ENCODE assay signal across 1 cellular context in genomic region chr15:55407949-55408766, GRCh38.
A peak's percentile ranks its signal among the peaks of the same experiment; 100 is the strongest.
TF ChIP-seq lines count a peak whose summit lies in the region.

CCPG1 (minus strand) TSS chr15:55408359; CDS start chr15:55389424, 18,935 bp downstream.
PIERCE2 (plus strand) TSS chr15:55408495; CDS start chr15:55408769, 274 bp downstream.

TF ChIP-seq in HepG2, 621 proteins besides CTCF, POLR2A, EP300 and RAD21 (continued from another document and continues in another):
- TF ChIP-seq ZBTB26 (CRISPR knock-in tag; IDR thresholded peaks at IDR 0.05; ENCODE audit: borderline replicate concordance) (no peak), GMEB2 (CRISPR knock-in tag; IDR thresholded peaks at IDR 0.05; ENCODE audit: low read depth) (peak; percentile 25; the same call in 1 of the 2 replicates), ATF7 (IDR thresholded peaks at IDR 0.05) (no peak), ATF7 (CRISPR knock-in tag; IDR thresholded peaks at IDR 0.05) (peak; percentile 65; the same call in 1 of the 2 replicates), ZNF720 (CRISPR knock-in tag; IDR thresholded peaks at IDR 0.05) (no peak), CREB3 (CRISPR knock-in tag; IDR thresholded peaks at IDR 0.05) (no peak), JUND (CRISPR knock-in tag; IDR thresholded peaks at IDR 0.05) (no peak), GPN1 (CRISPR knock-in tag; IDR thresholded peaks at IDR 0.05; ENCODE audit: borderline replicate concordance) (no peak), ELF1 (CRISPR knock-in tag; IDR thresholded peaks at IDR 0.05) (peak; percentile 76), MIXL1 (CRISPR knock-in tag; IDR thresholded peaks at IDR 0.05) (0 out of 2 replicates have a peak, but pooled peaks have one; percentile 12), HOXA7 (CRISPR knock-in tag; IDR thresholded peaks at IDR 0.05) (no peak), ZNF607 (CRISPR knock-in tag; IDR thresholded peaks at IDR 0.05; ENCODE audit: borderline replicate concordance) (no peak), ZNF615 (CRISPR knock-in tag; IDR thresholded peaks at IDR 0.05; ENCODE audit: borderline replicate concordance) (0 out of 2 replicates have a peak, but pooled peaks have one; percentile 22), POLR2AphosphoS2 (IDR thresholded peaks at IDR 0.05; ENCODE audit: low read depth, low read length) (no peak), MBNL3 (CRISPR knock-in tag; conservative IDR thresholded peaks at IDR 0.05) (no peak), CREB1 (IDR thresholded peaks at IDR 0.05) (peak; percentile 89), CREB1 (CRISPR knock-in tag; IDR thresholded peaks at IDR 0.05) (peak; percentile 82), SALL2 (CRISPR knock-in tag; IDR thresholded peaks at IDR 0.05) (0 out of 2 replicates have a peak, but pooled peaks have one; percentile 27), TAF15 (IDR thresholded peaks at IDR 0.05; ENCODE audit: low read depth, low read length, poor library complexity, severe bottlenecking) (no peak), CBX1 (IDR thresholded peaks at IDR 0.05; ENCODE audit: low read depth) (no peak), KLF15 (CRISPR knock-in tag; IDR thresholded peaks at IDR 0.05; ENCODE audit: borderline replicate concordance) (peak; percentile 45; the same call in 1 of the 2 replicates), ZNF772 (CRISPR knock-in tag; IDR thresholded peaks at IDR 0.05) (no peak; the same call in 1 of the 2 replicates), ZNF350 (CRISPR knock-in tag; IDR thresholded peaks at IDR 0.05; ENCODE audit: borderline replicate concordance, low read depth) (peak; percentile 77; the same call in 1 of the 2 replicates), SMARCE1 (IDR thresholded peaks at IDR 0.05; ENCODE audit: borderline replicate concordance) (no peak), RFXAP (CRISPR knock-in tag; IDR thresholded peaks at IDR 0.05; ENCODE audit: borderline replicate concordance) (peak; percentile 52; the same call in 1 of the 2 replicates), EEA1 (CRISPR knock-in tag; IDR thresholded peaks at IDR 0.05; ENCODE audit: borderline replicate concordance) (0 out of 2 replicates have a peak, but pooled peaks have one; percentile 65), CEBPG (CRISPR knock-in tag; IDR thresholded peaks at IDR 0.05) (0 out of 2 replicates have a peak, but pooled peaks have one; percentile 2), ZNF44 (CRISPR knock-in tag; IDR thresholded peaks at IDR 0.05) (peak; percentile 14; the same call in 1 of the 2 replicates), SRF (IDR thresholded peaks at IDR 0.05; ENCODE audit: low read depth, low read length) (no peak), RBFOX2 (IDR thresholded peaks at IDR 0.05; ENCODE audit: low read depth, low read length) (peak; percentile 84), ZNF777 (CRISPR knock-in tag; IDR thresholded peaks at IDR 0.05) (peak; percentile 40; the same call in 1 of the 2 replicates), TEAD2 (CRISPR knock-in tag; IDR thresholded peaks at IDR 0.05) (no peak), ZNF142 (CRISPR knock-in tag; IDR thresholded peaks at IDR 0.05) (peak; percentile 95), JDP2 (CRISPR knock-in tag; IDR thresholded peaks at IDR 0.05; ENCODE audit: borderline replicate concordance) (no peak)
- TF ChIP-seq, protein P1, sequence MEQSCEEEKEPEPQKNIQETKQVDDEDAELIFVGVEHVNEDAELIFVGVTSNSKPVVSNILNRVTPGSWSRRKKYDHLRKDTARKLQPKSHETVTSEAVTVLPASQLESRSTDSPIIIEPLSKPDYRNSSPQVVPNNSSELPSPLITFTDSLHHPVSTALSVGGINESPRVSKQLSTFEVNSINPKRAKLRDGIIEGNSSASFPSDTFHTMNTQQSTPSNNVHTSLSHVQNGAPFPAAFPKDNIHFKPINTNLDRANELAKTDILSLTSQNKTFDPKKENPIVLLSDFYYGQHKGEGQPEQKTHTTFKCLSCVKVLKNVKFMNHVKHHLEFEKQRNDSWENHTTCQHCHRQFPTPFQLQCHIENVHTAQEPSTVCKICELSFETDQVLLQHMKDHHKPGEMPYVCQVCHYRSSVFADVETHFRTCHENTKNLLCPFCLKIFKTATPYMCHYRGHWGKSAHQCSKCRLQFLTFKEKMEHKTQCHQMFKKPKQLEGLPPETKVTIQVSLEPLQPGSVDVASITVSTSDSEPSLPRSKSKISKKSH (CRISPR knock-in tag; IDR thresholded peaks at IDR 0.05; ENCODE audit: borderline replicate concordance) = no peak
- TF ChIP-seq, protein P2, sequence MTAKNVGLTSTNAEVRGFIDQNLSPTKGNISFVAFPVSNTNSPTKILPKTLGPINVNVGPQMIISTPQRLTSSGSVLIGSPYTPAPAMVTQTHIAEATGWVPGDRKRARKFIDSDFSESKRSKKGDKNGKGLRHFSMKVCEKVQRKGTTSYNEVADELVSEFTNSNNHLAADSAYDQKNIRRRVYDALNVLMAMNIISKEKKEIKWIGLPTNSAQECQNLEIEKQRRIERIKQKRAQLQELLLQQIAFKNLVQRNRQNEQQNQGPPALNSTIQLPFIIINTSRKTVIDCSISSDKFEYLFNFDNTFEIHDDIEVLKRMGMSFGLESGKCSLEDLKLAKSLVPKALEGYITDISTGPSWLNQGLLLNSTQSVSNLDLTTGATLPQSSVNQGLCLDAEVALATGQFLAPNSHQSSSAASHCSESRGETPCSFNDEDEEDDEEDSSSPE (CRISPR knock-in tag; IDR thresholded peaks at IDR 0.05) = peak; percentile 76
- TF ChIP-seq, protein P3, sequence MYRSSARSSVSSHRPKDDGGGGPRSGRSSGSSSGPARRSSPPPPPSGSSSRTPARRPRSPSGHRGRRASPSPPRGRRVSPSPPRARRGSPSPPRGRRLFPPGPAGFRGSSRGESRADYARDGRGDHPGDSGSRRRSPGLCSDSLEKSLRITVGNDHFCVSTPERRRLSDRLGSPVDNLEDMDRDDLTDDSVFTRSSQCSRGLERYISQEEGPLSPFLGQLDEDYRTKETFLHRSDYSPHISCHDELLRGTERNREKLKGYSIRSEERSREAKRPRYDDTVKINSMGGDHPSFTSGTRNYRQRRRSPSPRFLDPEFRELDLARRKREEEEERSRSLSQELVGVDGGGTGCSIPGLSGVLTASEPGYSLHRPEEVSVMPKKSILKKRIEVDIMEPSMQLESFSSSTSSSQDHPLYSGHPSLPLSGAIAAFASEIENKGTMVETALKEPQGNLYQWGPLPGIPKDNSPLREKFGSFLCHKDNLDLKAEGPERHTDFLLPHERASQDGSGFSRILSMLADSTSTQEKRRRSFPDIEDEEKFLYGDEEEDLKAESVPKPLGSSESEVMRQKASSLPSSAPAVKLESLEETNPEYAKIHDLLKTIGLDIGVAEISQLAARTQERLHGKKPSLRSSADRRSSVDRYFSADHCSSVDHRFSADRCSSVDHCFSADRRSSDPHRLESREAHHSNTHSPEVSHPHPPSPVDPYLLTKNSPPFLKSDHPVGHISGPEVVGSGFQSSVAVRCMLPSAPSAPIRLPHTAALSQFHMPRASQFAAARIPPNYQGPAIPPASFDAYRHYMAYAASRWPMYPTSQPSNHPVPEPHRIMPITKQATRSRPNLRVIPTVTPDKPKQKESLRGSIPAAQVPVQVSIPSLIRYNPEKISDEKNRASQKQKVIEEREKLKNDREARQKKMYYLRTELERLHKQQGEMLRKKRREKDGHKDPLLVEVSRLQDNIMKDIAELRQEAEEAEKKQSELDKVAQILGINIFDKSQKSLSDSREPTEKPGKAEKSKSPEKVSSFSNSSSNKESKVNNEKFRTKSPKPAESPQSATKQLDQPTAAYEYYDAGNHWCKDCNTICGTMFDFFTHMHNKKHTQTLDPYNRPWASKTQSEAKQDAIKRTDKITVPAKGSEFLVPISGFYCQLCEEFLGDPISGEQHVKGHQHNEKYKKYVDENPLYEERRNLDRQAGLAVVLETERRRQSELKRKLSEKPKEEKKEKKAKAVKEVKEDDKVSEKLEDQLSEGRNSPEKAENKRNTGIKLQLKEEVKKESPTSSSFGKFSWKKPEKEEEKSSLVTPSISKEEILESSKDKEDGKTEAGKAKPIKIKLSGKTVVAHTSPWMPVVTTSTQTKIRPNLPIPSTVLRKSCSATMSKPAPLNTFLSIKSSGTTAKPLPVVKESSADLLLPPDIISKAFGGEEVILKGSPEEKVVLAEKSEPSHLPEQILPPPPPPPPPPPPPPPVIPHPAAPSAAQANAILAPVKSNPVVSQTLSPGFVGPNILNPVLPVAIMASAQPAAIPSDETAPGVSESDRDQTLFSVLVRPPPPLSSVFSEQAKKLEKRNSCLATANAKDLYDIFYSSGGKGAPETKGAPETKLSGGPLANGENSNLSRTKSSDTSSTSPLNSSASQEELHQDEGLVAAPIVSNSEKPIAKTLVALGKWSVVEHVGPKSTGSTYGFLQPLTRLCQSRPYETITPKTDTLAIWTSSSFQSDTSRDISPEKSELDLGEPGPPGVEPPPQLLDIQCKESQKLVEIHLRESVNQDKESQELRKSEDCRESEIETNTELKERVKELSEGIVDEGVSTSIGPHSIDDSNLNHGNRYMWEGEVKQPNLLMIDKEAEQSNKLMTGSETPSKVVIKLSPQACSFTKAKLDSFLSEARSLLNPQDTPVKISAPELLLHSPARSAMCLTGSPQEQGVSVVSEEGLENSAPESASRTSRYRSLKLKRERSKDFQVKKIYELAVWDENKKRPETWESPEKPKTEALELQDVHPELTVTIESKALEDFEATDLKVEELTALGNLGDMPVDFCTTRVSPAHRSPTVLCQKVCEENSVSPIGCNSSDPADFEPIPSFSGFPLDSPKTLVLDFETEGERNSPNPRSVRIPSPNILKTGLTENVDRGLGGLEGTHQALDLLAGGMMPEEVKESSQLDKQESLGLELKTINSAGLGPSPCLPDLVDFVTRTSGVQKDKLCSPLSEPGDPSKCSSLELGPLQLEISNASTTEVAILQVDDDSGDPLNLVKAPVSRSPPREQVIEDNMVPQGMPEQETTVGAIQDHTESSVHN (CRISPR knock-in tag; IDR thresholded peaks at IDR 0.05) = no peak
